ENCODE assay signal across 1 cellular context in genomic region chr1:228416217-228416971, GRCh38.
TF ChIP-seq lines count a peak whose summit lies in the region.

Gene TRIM17 (minus strand): TSS chr1:228416861. CDS start chr1:228415072, 1,789 bp downstream.

TF ChIP-seq in GM23338, 12 proteins besides CTCF, POLR2A, EP300 and RAD21 (continued from another document):
- no peak for TF ChIP-seq ZNF462 (CRISPR knock-in tag; IDR thresholded peaks at IDR 0.05)
- TF ChIP-seq EZH2 (IDR thresholded peaks at IDR 0.05; ENCODE audit: low read depth, unreplicated experiment), result peak; percentile 35
- TF ChIP-seq NANOG (IDR thresholded peaks at IDR 0.05; ENCODE audit: borderline replicate concordance), result no peak
- TF ChIP-seq ZNF331 (CRISPR knock-in tag; IDR thresholded peaks at IDR 0.05; ENCODE audit: low read depth), result no peak
